ENCODE assay signal across 1 cellular context in the genomic region with DNA sequence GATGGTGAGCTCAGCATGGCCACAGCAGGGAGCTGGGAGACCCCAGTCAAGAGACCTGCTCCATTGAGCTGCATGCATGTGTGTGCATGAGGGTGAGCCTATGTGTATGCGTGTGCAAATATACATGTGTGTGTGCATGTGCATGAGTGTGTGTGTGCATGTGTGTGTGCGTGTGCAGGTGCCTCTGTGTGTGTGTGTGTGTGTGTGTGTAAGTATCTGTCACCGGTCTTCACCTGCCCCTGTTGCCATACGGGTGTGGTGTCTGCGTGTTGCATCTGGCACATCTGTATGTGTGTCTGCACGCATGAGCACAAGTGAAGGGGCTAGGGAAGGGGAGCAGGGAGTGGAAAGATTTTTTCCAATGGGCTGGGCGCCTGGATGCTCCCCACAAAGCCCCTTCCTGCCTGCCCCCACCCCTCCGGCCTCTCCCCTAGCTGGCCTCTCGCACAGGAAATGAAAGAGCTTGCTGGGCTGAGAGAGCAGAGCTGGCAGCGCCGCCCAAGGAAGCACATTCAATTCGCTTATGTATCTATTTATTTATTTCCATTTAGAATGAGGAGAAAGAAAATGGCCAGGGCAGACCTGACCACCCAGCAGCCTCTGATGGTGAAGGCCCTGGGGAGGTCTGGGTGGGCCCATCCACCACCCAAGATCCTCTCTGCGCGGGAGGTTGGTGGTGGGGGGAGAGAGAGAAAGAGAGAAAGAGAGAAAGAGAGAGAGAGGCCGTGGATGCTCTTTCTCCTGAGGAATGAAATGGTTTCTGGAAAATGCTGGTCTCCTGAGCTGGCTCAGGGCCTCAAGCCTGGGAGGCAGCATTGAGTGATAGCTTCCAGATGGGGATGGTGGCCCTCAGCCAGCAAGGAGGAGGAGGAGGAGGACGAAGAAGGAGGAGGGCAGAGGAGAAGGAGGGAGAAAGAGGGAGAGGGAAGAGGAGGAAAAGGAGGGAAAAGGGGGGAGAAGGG.
TF ChIP-seq lines count a peak whose summit lies in the region.

No MANE protein-coding gene starts in this region.

TF ChIP-seq in GM23338, 12 proteins besides CTCF, POLR2A, EP300 and RAD21 (continued from another document):
- TF ChIP-seq, protein P1, sequence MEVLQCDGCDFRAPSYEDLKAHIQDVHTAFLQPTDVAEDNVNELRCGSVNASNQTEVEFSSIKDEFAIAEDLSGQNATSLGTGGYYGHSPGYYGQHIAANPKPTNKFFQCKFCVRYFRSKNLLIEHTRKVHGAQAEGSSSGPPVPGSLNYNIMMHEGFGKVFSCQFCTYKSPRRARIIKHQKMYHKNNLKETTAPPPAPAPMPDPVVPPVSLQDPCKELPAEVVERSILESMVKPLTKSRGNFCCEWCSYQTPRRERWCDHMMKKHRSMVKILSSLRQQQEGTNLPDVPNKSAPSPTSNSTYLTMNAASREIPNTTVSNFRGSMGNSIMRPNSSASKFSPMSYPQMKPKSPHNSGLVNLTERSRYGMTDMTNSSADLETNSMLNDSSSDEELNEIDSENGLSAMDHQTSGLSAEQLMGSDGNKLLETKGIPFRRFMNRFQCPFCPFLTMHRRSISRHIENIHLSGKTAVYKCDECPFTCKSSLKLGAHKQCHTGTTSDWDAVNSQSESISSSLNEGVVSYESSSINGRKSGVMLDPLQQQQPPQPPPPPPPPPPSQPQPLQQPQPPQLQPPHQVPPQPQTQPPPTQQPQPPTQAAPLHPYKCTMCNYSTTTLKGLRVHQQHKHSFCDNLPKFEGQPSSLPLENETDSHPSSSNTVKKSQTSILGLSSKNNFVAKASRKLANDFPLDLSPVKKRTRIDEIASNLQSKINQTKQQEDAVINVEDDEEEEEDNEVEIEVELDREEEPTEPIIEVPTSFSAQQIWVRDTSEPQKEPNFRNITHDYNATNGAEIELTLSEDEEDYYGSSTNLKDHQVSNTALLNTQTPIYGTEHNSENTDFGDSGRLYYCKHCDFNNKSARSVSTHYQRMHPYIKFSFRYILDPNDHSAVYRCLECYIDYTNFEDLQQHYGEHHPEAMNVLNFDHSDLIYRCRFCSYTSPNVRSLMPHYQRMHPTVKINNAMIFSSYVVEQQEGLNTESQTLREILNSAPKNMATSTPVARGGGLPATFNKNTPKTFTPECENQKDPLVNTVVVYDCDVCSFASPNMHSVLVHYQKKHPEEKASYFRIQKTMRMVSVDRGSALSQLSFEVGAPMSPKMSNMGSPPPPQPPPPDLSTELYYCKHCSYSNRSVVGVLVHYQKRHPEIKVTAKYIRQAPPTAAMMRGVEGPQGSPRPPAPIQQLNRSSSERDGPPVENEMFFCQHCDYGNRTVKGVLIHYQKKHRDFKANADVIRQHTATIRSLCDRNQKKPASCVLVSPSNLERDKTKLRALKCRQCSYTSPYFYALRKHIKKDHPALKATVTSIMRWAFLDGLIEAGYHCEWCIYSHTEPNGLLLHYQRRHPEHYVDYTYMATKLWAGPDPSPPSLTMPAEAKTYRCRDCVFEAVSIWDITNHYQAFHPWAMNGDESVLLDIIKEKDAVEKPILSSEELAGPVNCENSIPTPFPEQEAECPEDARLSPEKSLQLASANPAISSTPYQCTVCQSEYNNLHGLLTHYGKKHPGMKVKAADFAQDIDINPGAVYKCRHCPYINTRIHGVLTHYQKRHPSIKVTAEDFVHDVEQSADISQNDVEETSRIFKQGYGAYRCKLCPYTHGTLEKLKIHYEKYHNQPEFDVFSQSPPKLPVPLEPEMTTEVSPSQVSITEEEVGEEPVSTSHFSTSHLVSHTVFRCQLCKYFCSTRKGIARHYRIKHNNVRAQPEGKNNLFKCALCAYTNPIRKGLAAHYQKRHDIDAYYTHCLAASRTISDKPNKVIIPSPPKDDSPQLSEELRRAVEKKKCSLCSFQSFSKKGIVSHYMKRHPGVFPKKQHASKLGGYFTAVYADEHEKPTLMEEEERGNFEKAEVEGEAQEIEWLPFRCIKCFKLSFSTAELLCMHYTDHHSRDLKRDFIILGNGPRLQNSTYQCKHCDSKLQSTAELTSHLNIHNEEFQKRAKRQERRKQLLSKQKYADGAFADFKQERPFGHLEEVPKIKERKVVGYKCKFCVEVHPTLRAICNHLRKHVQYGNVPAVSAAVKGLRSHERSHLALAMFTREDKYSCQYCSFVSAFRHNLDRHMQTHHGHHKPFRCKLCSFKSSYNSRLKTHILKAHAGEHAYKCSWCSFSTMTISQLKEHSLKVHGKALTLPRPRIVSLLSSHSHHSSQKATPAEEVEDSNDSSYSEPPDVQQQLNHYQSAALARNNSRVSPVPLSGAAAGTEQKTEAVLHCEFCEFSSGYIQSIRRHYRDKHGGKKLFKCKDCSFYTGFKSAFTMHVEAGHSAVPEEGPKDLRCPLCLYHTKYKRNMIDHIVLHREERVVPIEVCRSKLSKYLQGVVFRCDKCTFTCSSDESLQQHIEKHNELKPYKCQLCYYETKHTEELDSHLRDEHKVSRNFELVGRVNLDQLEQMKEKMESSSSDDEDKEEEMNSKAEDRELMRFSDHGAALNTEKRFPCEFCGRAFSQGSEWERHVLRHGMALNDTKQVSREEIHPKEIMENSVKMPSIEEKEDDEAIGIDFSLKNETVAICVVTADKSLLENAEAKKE (CRISPR knock-in tag; IDR thresholded peaks at IDR 0.05), result no peak
TF ChIP-seq in GM23338: peak in this region for 0.
